ENCODE assay signal across 8 cellular contexts in the genomic region with DNA sequence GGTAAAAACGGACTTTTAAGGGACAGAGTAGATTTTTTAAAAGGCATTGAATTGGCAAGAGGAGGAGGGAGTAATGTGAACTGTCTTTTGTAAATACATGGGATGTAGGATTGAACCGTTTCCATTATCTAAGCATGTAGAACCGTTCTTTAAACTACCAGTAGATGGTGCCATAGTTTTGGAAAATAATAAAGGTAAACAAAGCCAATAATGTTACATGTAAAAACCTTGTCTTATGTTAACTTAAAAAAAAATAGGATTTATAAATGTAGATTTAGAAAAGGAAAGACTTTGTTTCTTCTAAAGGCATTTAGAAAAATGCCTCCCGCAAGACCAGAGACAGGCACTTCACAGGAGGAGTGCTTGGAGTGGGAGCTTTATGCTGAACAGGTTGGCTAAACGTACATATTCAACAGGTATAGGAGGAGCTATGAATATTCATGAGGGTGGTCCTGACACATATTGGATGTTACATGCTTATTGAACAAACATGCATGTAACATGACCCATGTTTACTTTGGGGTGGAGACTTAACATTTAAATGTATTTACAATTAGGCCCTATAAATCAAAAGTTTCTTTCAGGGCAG. TPM values are rescaled to one million over a fixed set of nuclear protein-coding genes. Genes with fewer than 3 reads are reported as not detected.
DNase-seq lines count a peak whose midpoint lies in the region; ATAC-seq, FAIRE-seq and TF ChIP-seq lines count a peak whose summit lies in the region.

No MANE protein-coding gene starts in this region.

- POLR2A ChIA-PET in endothelial cell of umbilical vein (lab: Charles Lee), result interaction anchor here (1.1 kb wide), 1 partner anchor 133 kb away, joined by 5 read pairs; no protein-coding TSS in a partner anchor

- H3K9me3 ChIP-seq in endothelial cell of umbilical vein (replicated peaks; ENCODE audit: control insufficient read depth, insufficient read depth, low read length), result no peaks in the 10 kb centered on the region

- intact Hi-C loops in endothelial cell of umbilical vein (cut with micrococcal nuclease), result loop anchor here (1.0 to 5.0 kb wide), 8 partner anchors 24 to 505 kb away; no protein-coding TSS in a partner anchor

- no peak overlapping the region for H3K4me2 ChIP-seq in endothelial cell of umbilical vein (ENCODE audit: insufficient read depth, low read length)

- H3K9me1 ChIP-seq in endothelial cell of umbilical vein (replicated peaks; ENCODE audit: control insufficient read depth, extremely low read depth, insufficient read depth, low read length), result no peaks in the 10 kb centered on the region

- no peak overlapping the region for H3K27ac ChIP-seq in endothelial cell of umbilical vein (ENCODE audit: insufficient read depth, low read depth, low read length)

- no peaks in the 10 kb centered on the region for H3K27me3 ChIP-seq in endothelial cell of umbilical vein (ENCODE audit: control insufficient read depth in 2 of 2, insufficient read depth in 2 of 2, low read length in 2 of 2)

- no TSS peak for BruUV-seq in endothelial cell of umbilical vein (replicated peaks; lab: Mats Ljungman, UMichigan)

- TF ChIP-seq CTCF in endothelial cell of umbilical vein (IDR thresholded peaks at IDR 0.05; ENCODE audit: extremely low read depth in 1 of 2, insufficient read depth in 1 of 2, low read depth in 1 of 2, low read length in 2 of 2), result peak; percentile 28 to 45

- H3K79me2 ChIP-seq in endothelial cell of umbilical vein (ENCODE audit: control insufficient read depth, insufficient read depth, low read length), result no peaks in the 10 kb centered on the region

- peak; percentile 78 for ATAC-seq in GM21515 (IDR thresholded peaks at IDR 0.05; ENCODE audit: unreplicated experiment)

- no peak for TF ChIP-seq POLR2A in endothelial cell of umbilical vein (IDR thresholded peaks at IDR 0.05; ENCODE audit: low read depth, low read length)

- H4K20me1 ChIP-seq in endothelial cell of umbilical vein (replicated peaks; ENCODE audit: control insufficient read depth, extremely low read depth, insufficient read depth, low read length), result no peaks in the 10 kb centered on the region

- peaks cover 10% of the 10 kb centered on the region for H3K4me1 ChIP-seq in endothelial cell of umbilical vein (ENCODE audit: control insufficient read depth, extremely low read depth, insufficient read depth, low read length)

- H2AFZ ChIP-seq in endothelial cell of umbilical vein (ENCODE audit: low read depth, low read length), result peak overlapping the region; percentile 75

- DNase-seq in ELR (ENCODE audit: low read depth) (peak; percentile 71), HT1080 (ENCODE audit: low read depth) (peak; percentile 62), RCC 7860 (ENCODE audit: low spot score) (peak; percentile 37), endothelial cell of umbilical vein (ENCODE audit: low read depth, low spot score) (peak; percentile 80), myocyte (ENCODE audit: low read depth) (peak; percentile 68)
- DNase-seq in activated CD4-positive, CD25-positive, alpha-beta regulatory T cell treated with anti-CD3 and anti-CD28 coated beads, Interleukin-2, amount 50 U/mL, for 72 hours, result no peak
- DNase-seq in NK-92 treated with Interleukin-12 subunit alpha and Interleukin-12 subunit beta, amount 100 ng/mL, for 24 hours (lab: John Stamatoyannopoulos, UW), result no peak

- CTCF ChIA-PET in endothelial cell of umbilical vein (lab: Charles Lee), result interaction anchor here (0.6 to 7.9 kb wide), 59 partner anchors 9 to 663 kb away, joined by 3 to 191 read pairs (median 5); a partner anchor contains a TSS

- no peak overlapping the region for H3K9ac ChIP-seq in endothelial cell of umbilical vein (replicated peaks; ENCODE audit: extremely low read depth, insufficient read depth, low read length)

- H3K4me3 ChIP-seq in endothelial cell of umbilical vein (replicated peaks in 1 of 3; ENCODE audit: insufficient read depth in 1 of 3, low read depth in 1 of 3, low read length in 3 of 3), result no peak overlapping the region

- no peaks in the 10 kb centered on the region for H3K36me3 ChIP-seq in endothelial cell of umbilical vein (ENCODE audit: control insufficient read depth in 2 of 2, extremely low read depth in 1 of 2, insufficient read depth in 2 of 2, low read length in 2 of 2)

- dilution Hi-C loops in endothelial cell of umbilical vein (cut with MboI; ENCODE audit: extremely low pct_ligation_motif_present, low sequenced_read_pairs), result no loop called here

- FAIRE-seq in RCC 7860 (lab: Jason Lieb, UNC), result peak; percentile 83
- FAIRE-seq in endothelial cell of umbilical vein (lab: Jason Lieb, UNC), result peak; percentile 76

TF ChIP-seq in endothelial cell of umbilical vein, 7 proteins besides CTCF, POLR2A, EP300 and RAD21:
- TF ChIP-seq, protein P1, sequence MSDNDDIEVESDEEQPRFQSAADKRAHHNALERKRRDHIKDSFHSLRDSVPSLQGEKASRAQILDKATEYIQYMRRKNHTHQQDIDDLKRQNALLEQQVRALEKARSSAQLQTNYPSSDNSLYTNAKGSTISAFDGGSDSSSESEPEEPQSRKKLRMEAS (IDR thresholded peaks at IDR 0.05; ENCODE audit: insufficient read depth, insufficient read length), result no peak
- TF ChIP-seq EZH2 (IDR thresholded peaks at IDR 0.05; ENCODE audit: borderline replicate concordance, low read depth, low read length, severe bottlenecking) (no peak), MYC (IDR thresholded peaks at IDR 0.05; ENCODE audit: low read depth, low read length) (no peak), JUN (IDR thresholded peaks at IDR 0.05; ENCODE audit: borderline replicate concordance, insufficient read depth, insufficient read length, low read depth) (no peak), GATA2 (IDR thresholded peaks at IDR 0.05; ENCODE audit: insufficient read depth, insufficient read length, low read depth, low read length) (no peak), FOS (IDR thresholded peaks at IDR 0.05; ENCODE audit: borderline replicate concordance, insufficient read depth, low read length) (no peak), POLR2AphosphoS5 (IDR thresholded peaks at IDR 0.05; ENCODE audit: insufficient read depth, low read depth, low read length) (no peak)

RNA-seq across cellular contexts. Expression of a gene that starts 45.5 kb away (rescaled TPM):
- total RNA-seq in HT1080 (2014; rRNA removed; shearing (Covaris generic)), result 3.6 and 4.8 TPM in 2 replicates
- polyA plus RNA-seq in HT1080 (2015; cell fraction: cytosol; rRNA removed), result 9.6 and 10.5 TPM in 2 replicates
- polyA plus RNA-seq in HT1080 (2015; cell fraction: nucleus; rRNA removed), result 3.7 and 4.5 TPM in 2 replicates
- total RNA-seq in endothelial cell of umbilical vein, result 8.3 and 9.1 TPM in 2 replicates
- 2.1 and 3.2 TPM in 2 replicates for polyA plus RNA-seq in endothelial cell of umbilical vein
- 4.4 and 4.6 TPM in 2 replicates for polyA plus RNA-seq in endothelial cell of umbilical vein (2011; cell fraction: cytosol; rRNA removed)
- 3.0 and 5.0 TPM in 2 replicates for polyA plus RNA-seq in endothelial cell of umbilical vein (2011; cell fraction: nucleus; rRNA removed)
- 3.7 and 6.7 TPM in 2 replicates for polyA plus RNA-seq in endothelial cell of umbilical vein (2012)
- polyA minus RNA-seq in endothelial cell of umbilical vein, result 2.7 and 3.7 TPM in 2 replicates
- polyA minus RNA-seq in endothelial cell of umbilical vein (2011; cell fraction: cytosol; rRNA and poly(A)+ RNA removed), result 1.1 TPM
- 5.9 and 8.6 TPM in 2 replicates for polyA minus RNA-seq in endothelial cell of umbilical vein (2011; cell fraction: nucleus; rRNA and poly(A)+ RNA removed)
- 0.88 and 1.0 TPM in 2 replicates for total RNA-seq in myocyte
- 1.2 TPM for polyA plus RNA-seq in myocyte (2012)

Comparison
In these comparisons a context has a peak if more than half of its experiments do, and no peak if none do; other contexts are left out.
1. DNase-seq: peak in ELR (single experiment), HT1080 (single experiment), RCC 7860 (single experiment), endothelial cell of umbilical vein (single experiment) and myocyte (single experiment); none in activated CD4-positive, CD25-positive, alpha-beta regulatory T cell treated with anti-CD3 and anti-CD28 coated beads, Interleukin-2, amount 50 U/mL, for 72 hours (single experiment) and NK-92 treated with Interleukin-12 subunit alpha and Interleukin-12 subunit beta, amount 100 ng/mL, for 24 hours (single experiment).